Comparison of ENCODE assay signal across 18 cellular contexts in the genomic region with DNA sequence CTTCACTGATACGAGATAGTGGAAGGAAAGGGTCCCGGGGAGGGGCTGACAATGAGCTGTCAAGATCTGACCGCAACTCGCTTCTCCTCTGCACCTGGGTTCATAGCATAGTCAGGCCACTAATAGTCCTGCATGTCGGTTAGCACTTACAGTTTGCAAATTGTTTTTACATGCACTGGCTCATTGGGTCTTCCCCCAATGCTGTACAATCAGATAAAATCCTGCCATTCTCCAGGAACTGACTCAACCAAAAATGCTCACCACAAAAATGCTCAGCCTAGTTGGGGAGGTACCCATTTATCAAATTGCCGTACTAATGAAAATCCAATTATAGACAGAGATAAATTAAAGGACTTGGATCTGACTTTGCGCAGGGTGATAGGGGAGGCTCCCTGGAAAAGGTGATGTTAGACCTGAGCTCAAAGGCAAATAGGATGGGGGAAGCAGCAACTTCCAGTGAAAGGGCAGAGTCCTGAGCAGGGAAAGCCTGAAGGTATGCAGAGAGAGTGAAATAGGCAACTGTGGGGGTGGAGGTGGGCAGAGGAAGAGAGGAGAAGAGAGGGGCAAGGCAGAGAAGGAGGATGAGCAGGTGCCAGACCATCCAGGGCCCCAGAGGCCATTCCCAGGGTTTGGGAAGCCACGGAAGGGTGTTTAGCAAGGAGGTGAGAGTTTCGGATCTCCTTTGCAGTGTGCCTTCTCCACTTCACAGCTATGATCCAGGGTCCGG.
DNase-seq lines count a peak whose midpoint lies in the region; ATAC-seq, FAIRE-seq and TF ChIP-seq lines count a peak whose summit lies in the region.
"Had no signal": no experiment of that assay in that cellular context is flagged by ENCODE, and none has a peak within 500 bp of the region (broad histone marks: within the 10 kb centered on the region; RNA-seq: fewer than 3 reads in every experiment).

No MANE protein-coding gene starts in this region.

- POLR2A ChIA-PET in HEK293 (lab: Yijun Ruan, JAX), result no interaction called here
- POLR2A ChIA-PET in RWPE1 (lab: Yijun Ruan, JAX; ENCODE audit: low non-redundant PET), result no interaction called here

- DNase-seq in RWPE1 (ENCODE audit: low spot score), result peak; percentile 28
- peak; percentile 0 for DNase-seq in fibroblast of peridontal ligament (ENCODE audit: extremely low read depth)
- no peak for DNase-seq in NCI-H524 treated with DMSO at 0.1 percent for 48 hours (lab: John Stamatoyannopoulos, UW)
- no peak for DNase-seq in D721Med (ENCODE audit: insufficient read length, low spot score)
- no peak for DNase-seq in NCI-H1930 (lab: John Stamatoyannopoulos, UW)
- DNase-seq: activated CD4-positive, alpha-beta T cell treated with anti-CD3 and anti-CD28 coated beads, Interleukin-2, amount 10 ng/mL, durations not matched to agents 24 days and 14 days; activated naive CD8-positive, alpha-beta T cell treated with anti-CD3 and anti-CD28 coated beads, Interleukin-2, amount 10 ng/mL, durations not matched to agents 7 days and 5 days; activated T-cell treated with anti-CD3 and anti-CD28 coated beads, Interleukin-2, amount 50 U/mL, for 24 hours; CD4-positive, alpha-beta T cell; cerebellar nuclear complex; left ventricle myocardium inferior; natural killer cell; SHP77 treated with DMSO at 0.1 percent for 48 hours; substantia nigra had no signal

- FAIRE-seq in D721Med (lab: Jason Lieb, UNC), result no peak
- FAIRE-seq: GM12891 had no signal

- ATAC-seq in HG02763 (IDR thresholded peaks at IDR 0.05; ENCODE audit: unreplicated experiment), result no peak
- ATAC-seq: natural killer cell had no signal

- CTCF ChIA-PET in HEK293 (lab: Yijun Ruan, JAX) (interaction anchor here (0.7 to 2.5 kb wide), 4 partner anchors 10 to 549 kb away, joined by 3 to 8 read pairs (median 4); no protein-coding TSS in a partner anchor), RWPE1 (lab: Yijun Ruan, JAX) (no interaction called here)

- no peaks in the 10 kb centered on the region for H3K9me3 ChIP-seq in HEK293 (ENCODE audit: control insufficient read depth, insufficient read depth, low read depth, low read length)
- H3K9me3 ChIP-seq in skeletal muscle satellite cell (replicated peaks; ENCODE audit: low read length), result no peaks in the 10 kb centered on the region
- H3K9me3 ChIP-seq: left ventricle myocardium inferior had no signal

- no peak overlapping the region for H3K27ac ChIP-seq in HEK293 (ENCODE audit: extremely low read depth, low read depth, low read length)
- H3K27ac ChIP-seq in RWPE1, result no peak overlapping the region
- H3K27ac ChIP-seq: left ventricle myocardium inferior had no signal

- H3K9ac ChIP-seq in skeletal muscle satellite cell (ENCODE audit: low read depth, low read length), result peak overlapping the region; percentile 56

- H3K4me3 ChIP-seq in HEK293 (ENCODE audit: low read depth, low read length) (no peak overlapping the region), skeletal muscle satellite cell (ENCODE audit: low read length) (peak overlapping the region; percentile 56)
- H3K4me3 ChIP-seq: left ventricle myocardium inferior had no signal

- H3K27me3 ChIP-seq in skeletal muscle satellite cell (ENCODE audit: control insufficient read depth, insufficient read depth, low read length), result no peaks in the 10 kb centered on the region

- H3K4me1 ChIP-seq in HEK293 (ENCODE audit: control insufficient read depth, insufficient read depth, low read length) (peaks cover 7% of the 10 kb centered on the region), skeletal muscle satellite cell (ENCODE audit: control insufficient read depth, insufficient read depth, low read length) (peaks cover 22% of the 10 kb centered on the region)
- H3K4me1 ChIP-seq: left ventricle myocardium inferior had no signal

- no peaks in the 10 kb centered on the region; a peak in 1 of 3 replicates for H3K36me3 ChIP-seq in HEK293 (ENCODE audit: control insufficient read depth in 2 of 2, insufficient read depth in 1 of 2, low read length in 2 of 2)
- no peaks in the 10 kb centered on the region for H3K36me3 ChIP-seq in skeletal muscle satellite cell (ENCODE audit: insufficient read depth, low read length)
- H3K36me3 ChIP-seq: left ventricle myocardium inferior had no signal

- TF ChIP-seq CTCF in HEK293 (tag by site-specific recombination; IDR thresholded peaks at IDR 0.05) (no peak), RWPE1 (conservative IDR thresholded peaks at IDR 0.05; ENCODE audit: low read depth) (no peak), D721Med (IDR thresholded peaks at IDR 0.05; ENCODE audit: insufficient read depth, missing control alignments) (no peak)

- H3K4me2 ChIP-seq in skeletal muscle satellite cell (ENCODE audit: low read length), result peak overlapping the region; percentile 80

TF ChIP-seq in HEK293, 187 proteins besides CTCF, POLR2A, EP300 and RAD21:
- TF ChIP-seq PRDM1 (tag by site-specific recombination; IDR thresholded peaks at IDR 0.05) (peak; percentile 29; the same call in 1 of the 2 replicates), ZNF354C (tag by site-specific recombination; IDR thresholded peaks at IDR 0.05; ENCODE audit: borderline replicate concordance, low read depth) (no peak)

Comparison
In these comparisons a context has a peak if more than half of its experiments do, and no peak if none do; other contexts are left out.
1. DNase-seq: peak in RWPE1 (single experiment) and fibroblast of peridontal ligament (single experiment); none in NCI-H524 treated with DMSO at 0.1 percent for 48 hours (single experiment), D721Med (single experiment) and NCI-H1930 (0 of 2).